In genomic region chr12:95481072-95481471, GRCh38 we compare ENCODE assay signal across 17 cellular contexts.
DNase-seq lines count a peak whose midpoint lies in the region; ATAC-seq and TF ChIP-seq lines count a peak whose summit lies in the region.
"Had no signal": no experiment of that assay in that cellular context is flagged by ENCODE, and none has a peak within 500 bp of the region (broad histone marks: within the 10 kb centered on the region; RNA-seq: fewer than 3 reads in every experiment).

No MANE protein-coding gene starts in this region.

- no peaks in the 10 kb centered on the region for H3K9me3 Mint-ChIP-seq in activated naive CD4-positive, alpha-beta T cell treated with anti-CD3 and anti-CD28 coated beads, Interleukin-2, amount 10 ng/mL, durations not matched to agents 7 days and 5 days
- no peaks in the 10 kb centered on the region for H3K9me3 Mint-ChIP-seq in effector memory CD8-positive, alpha-beta T cell
- H3K9me3 Mint-ChIP-seq in stimulated activated naive CD8-positive, alpha-beta T cell treated with anti-CD3 and anti-CD28 coated beads, Interleukin-15, amount 100 ng/mL, for 72 hours, result no peaks in the 10 kb centered on the region

- ATAC-seq in effector memory CD8-positive, alpha-beta T cell (replicated peaks), result peak; percentile 22
- ATAC-seq in stimulated activated naive CD8-positive, alpha-beta T cell treated with anti-CD3 and anti-CD28 coated beads, Interleukin-15, amount 100 ng/mL, for 72 hours, result no peak
- ATAC-seq: right cardiac atrium, SK-N-SH treated with all-trans-retinoic acid at 6 μM for 48 hours had no signal

- H3K36me3 Mint-ChIP-seq in activated naive CD4-positive, alpha-beta T cell treated with anti-CD3 and anti-CD28 coated beads, Interleukin-2, amount 10 ng/mL, durations not matched to agents 7 days and 5 days, result peaks cover 51% of the 10 kb centered on the region
- peaks cover 52% of the 10 kb centered on the region for H3K36me3 Mint-ChIP-seq in effector memory CD8-positive, alpha-beta T cell (ENCODE audit: insufficient read depth)

- H3K4me1 Mint-ChIP-seq in activated naive CD4-positive, alpha-beta T cell treated with anti-CD3 and anti-CD28 coated beads, Interleukin-2, amount 10 ng/mL, durations not matched to agents 7 days and 5 days, result peaks cover 55% of the 10 kb centered on the region
- H3K4me1 Mint-ChIP-seq in effector memory CD8-positive, alpha-beta T cell (ENCODE audit: low read depth in 2 of 2), result peaks cover 34 to 56% of the 10 kb centered on the region in 2 donors
- H3K4me1 Mint-ChIP-seq in stimulated activated naive CD8-positive, alpha-beta T cell treated with anti-CD3 and anti-CD28 coated beads, Interleukin-15, amount 100 ng/mL, for 72 hours, result peaks cover 44% of the 10 kb centered on the region

- no peak for TF ChIP-seq CTCF in VCaP (conservative IDR thresholded peaks at IDR 0.05)

- peak overlapping the region; percentile 10; the same call in 1 of the 2 replicates for H3K27ac ChIP-seq in VCaP
- H3K27ac ChIP-seq: lower lobe of right lung, PC-9 had no signal

- H3K27ac Mint-ChIP-seq in activated naive CD4-positive, alpha-beta T cell treated with anti-CD3 and anti-CD28 coated beads, Interleukin-2, amount 10 ng/mL, durations not matched to agents 7 days and 5 days, result peak overlapping the region; percentile 77
- peak overlapping the region; percentile 77 to 91 for H3K27ac Mint-ChIP-seq in effector memory CD8-positive, alpha-beta T cell
- H3K27ac Mint-ChIP-seq in stimulated activated naive CD8-positive, alpha-beta T cell treated with anti-CD3 and anti-CD28 coated beads, Interleukin-15, amount 100 ng/mL, for 72 hours, result peak overlapping the region; percentile 77 to 80

- DNase-seq in activated naive CD4-positive, alpha-beta T cell treated with anti-CD3 and anti-CD28 coated beads, Interleukin-2, amount 10 ng/mL, durations not matched to agents 7 days and 5 days, result no peak
- DNase-seq in activated naive CD4-positive, alpha-beta T cell treated with anti-CD3 and anti-CD28 coated beads, Interleukin-2, amount 50 U/mL, for 16 hours, result no peak
- DNase-seq in effector memory CD8-positive, alpha-beta T cell, result no peak
- no peak for DNase-seq in stimulated activated naive CD8-positive, alpha-beta T cell treated with anti-CD3 and anti-CD28 coated beads, Interleukin-15, amount 100 ng/mL, for 72 hours
- DNase-seq in pons (ENCODE audit: low spot score) (no peak), RPMI8226 (no peak), NCI-H69 (lab: John Stamatoyannopoulos, UW) (no peak)
- DNase-seq: foreskin fibroblast; lower lobe of right lung; NCI-H187 treated with DMSO at 0.1 percent for 48 hours; NCI-H524; PC-9; right cardiac atrium; stimulated activated CD4-positive, alpha-beta T cell treated with anti-CD3 and anti-CD28 coated beads, Interleukin-1b, Interleukin-23, amount 100 ng/mL, for 48 hours; thyroid gland had no signal

- CTCF ChIA-PET in activated naive CD4-positive, alpha-beta T cell treated with anti-CD3 and anti-CD28 coated beads, Interleukin-2, amount 10 ng/mL, durations not matched to agents 7 days and 5 days (lab: Charles Lee), result no interaction called here

- no peak overlapping the region for H3K4me3 Mint-ChIP-seq in activated naive CD4-positive, alpha-beta T cell treated with anti-CD3 and anti-CD28 coated beads, Interleukin-2, amount 10 ng/mL, durations not matched to agents 7 days and 5 days
- no peak overlapping the region for H3K4me3 Mint-ChIP-seq in effector memory CD8-positive, alpha-beta T cell
- H3K4me3 Mint-ChIP-seq in stimulated activated naive CD8-positive, alpha-beta T cell treated with anti-CD3 and anti-CD28 coated beads, Interleukin-15, amount 100 ng/mL, for 72 hours, result peak overlapping the region in 1 of 2 donors; percentile 36

- no peaks in the 10 kb centered on the region for H3K27me3 Mint-ChIP-seq in activated naive CD4-positive, alpha-beta T cell treated with anti-CD3 and anti-CD28 coated beads, Interleukin-2, amount 10 ng/mL, durations not matched to agents 7 days and 5 days
- no peaks in the 10 kb centered on the region for H3K27me3 Mint-ChIP-seq in effector memory CD8-positive, alpha-beta T cell
- no peaks in the 10 kb centered on the region for H3K27me3 Mint-ChIP-seq in stimulated activated naive CD8-positive, alpha-beta T cell treated with anti-CD3 and anti-CD28 coated beads, Interleukin-15, amount 100 ng/mL, for 72 hours
